ENCODE assay signal across 38 cellular contexts in genomic region chr22:25192406-25192805, GRCh38. TPM values are rescaled to one million over a fixed set of nuclear protein-coding genes. Genes with fewer than 3 reads are reported as not detected.
"Had no signal": no experiment of that assay in that cellular context is flagged by ENCODE, and none has a peak within 500 bp of the region (broad histone marks: within the 10 kb centered on the region; RNA-seq: fewer than 3 reads in every experiment).

No MANE protein-coding gene starts in this region.

- DNase-seq: activated CD4-positive, alpha-beta T cell treated with anti-CD3 and anti-CD28 coated beads for 1 hour; activated CD4-positive, alpha-beta T cell treated with anti-CD3 and anti-CD28 coated beads, Interleukin-2, amount 10 ng/mL, durations not matched to agents 24 days and 14 days; activated CD4-positive, alpha-beta T cell treated with anti-CD3 and anti-CD28 coated beads, Interleukin-2, amount 50 U/mL, for 4 hours; activated CD4-positive, CD25-positive, alpha-beta regulatory T cell; activated CD8-positive, alpha-beta T cell treated with anti-CD3 and anti-CD28 coated beads for 36 hours; activated effector memory CD4-positive, alpha-beta T cell treated with anti-CD3 and anti-CD28 coated beads, Interleukin-2, amount 50 U/mL, for 16 hours; activated naive CD4-positive, alpha-beta T cell; activated naive CD8-positive, alpha-beta T cell treated with anti-CD3 and anti-CD28 coated beads, Interleukin-2, amount 10 ng/mL, durations not matched to agents 7 days and 5 days; activated T-cell treated with anti-CD3 and anti-CD28 coated beads, Interleukin-2, amount 50 U/mL, for 1 hour; activated T-cell treated with anti-CD3 and anti-CD28 coated beads, Interleukin-2, amount 50 U/mL, for 72 hours; cerebellar nuclear complex; Karpas-422; KBM-7; NCI-H1105; NCI-H1417 treated with DMSO at 0.1 percent for 48 hours; NCI-H187 treated with DMSO at 0.1 percent for 48 hours; NCI-H2081; NCI-H2171 treated with DMSO at 0.1 percent for 48 hours; NCI-H2227 treated with DMSO at 0.1 percent for 48 hours; NCI-H446 treated with DMSO at 0.1 percent for 48 hours; NCI-H524; NCI-H69; NCI-H82; NK-92 treated with Interleukin-12 subunit alpha and Interleukin-12 subunit beta, amount 100 ng/mL, for 24 hours; PC-9; SHP77; SJCRH30; T1000; WERI-Rb-1 had no signal

- H3K9me3 ChIP-seq: ascending aorta, SJCRH30 had no signal

- H3K27ac Mint-ChIP-seq: activated CD4-positive, alpha-beta T cell treated with anti-CD3 and anti-CD28 coated beads, Interleukin-2, amount 10 ng/mL, durations not matched to agents 24 days and 14 days; activated CD8-positive, alpha-beta T cell treated with anti-CD3 and anti-CD28 coated beads for 36 hours; activated naive CD4-positive, alpha-beta T cell treated with anti-CD3 and anti-CD28 coated beads, Interleukin-2, amount 50 U/mL, for 24 hours; activated naive CD8-positive, alpha-beta T cell treated with anti-CD3 and anti-CD28 coated beads, Interleukin-2, amount 10 ng/mL, durations not matched to agents 7 days and 5 days; activated T-cell treated with anti-CD3 and anti-CD28 coated beads, Interleukin-2, amount 50 U/mL, for 72 hours; activated T-helper 17 cell treated with anti-CD3 and anti-CD28 coated beads, Interleukin-2, amount 50 U/mL, for 72 hours had no signal

- H3K4me2 ChIP-seq: PC-9 had no signal

- ATAC-seq: activated CD8-positive, alpha-beta T cell treated with anti-CD3 and anti-CD28 coated beads for 36 hours; activated T-cell treated with anti-CD3 and anti-CD28 coated beads, Interleukin-2, amount 50 U/mL, for 72 hours; activated T-helper 17 cell treated with anti-CD3 and anti-CD28 coated beads, Interleukin-2, amount 50 U/mL, for 72 hours had no signal

- H3K27ac ChIP-seq: ascending aorta, PC-9, SJCRH30, SK-N-MC, WERI-Rb-1 had no signal

- H3K4me3 ChIP-seq: ascending aorta, PC-9, SJCRH30, SK-N-MC had no signal

- H3K27me3 ChIP-seq: ascending aorta, SJCRH30 had no signal

- H3K4me3 Mint-ChIP-seq: activated CD4-positive, alpha-beta T cell treated with anti-CD3 and anti-CD28 coated beads, Interleukin-2, amount 10 ng/mL, durations not matched to agents 24 days and 14 days; activated CD8-positive, alpha-beta T cell treated with anti-CD3 and anti-CD28 coated beads for 36 hours; activated naive CD4-positive, alpha-beta T cell treated with anti-CD3 and anti-CD28 coated beads, Interleukin-2, amount 50 U/mL, for 24 hours; activated naive CD8-positive, alpha-beta T cell treated with anti-CD3 and anti-CD28 coated beads, Interleukin-2, amount 10 ng/mL, durations not matched to agents 7 days and 5 days; activated T-cell treated with anti-CD3 and anti-CD28 coated beads, Interleukin-2, amount 50 U/mL, for 72 hours; activated T-helper 17 cell treated with anti-CD3 and anti-CD28 coated beads, Interleukin-2, amount 50 U/mL, for 72 hours had no signal

- H3K4me1 ChIP-seq: ascending aorta, SJCRH30 had no signal

- H3K4me1 Mint-ChIP-seq: activated CD4-positive, alpha-beta T cell treated with anti-CD3 and anti-CD28 coated beads, Interleukin-2, amount 10 ng/mL, durations not matched to agents 24 days and 14 days; activated naive CD4-positive, alpha-beta T cell treated with anti-CD3 and anti-CD28 coated beads, Interleukin-2, amount 50 U/mL, for 24 hours; activated naive CD8-positive, alpha-beta T cell treated with anti-CD3 and anti-CD28 coated beads, Interleukin-2, amount 10 ng/mL, durations not matched to agents 7 days and 5 days; activated T-helper 17 cell treated with anti-CD3 and anti-CD28 coated beads, Interleukin-2, amount 50 U/mL, for 72 hours had no signal

- H3K9me3 Mint-ChIP-seq: activated CD4-positive, alpha-beta T cell treated with anti-CD3 and anti-CD28 coated beads, Interleukin-2, amount 10 ng/mL, durations not matched to agents 24 days and 14 days; activated CD8-positive, alpha-beta T cell treated with anti-CD3 and anti-CD28 coated beads for 36 hours; activated naive CD4-positive, alpha-beta T cell treated with anti-CD3 and anti-CD28 coated beads, Interleukin-2, amount 50 U/mL, for 24 hours; activated naive CD8-positive, alpha-beta T cell treated with anti-CD3 and anti-CD28 coated beads, Interleukin-2, amount 10 ng/mL, durations not matched to agents 7 days and 5 days; activated T-cell treated with anti-CD3 and anti-CD28 coated beads, Interleukin-2, amount 50 U/mL, for 72 hours; activated T-helper 17 cell treated with anti-CD3 and anti-CD28 coated beads, Interleukin-2, amount 50 U/mL, for 72 hours had no signal

- H2AFZ ChIP-seq: PC-9 had no signal

- H3K27me3 Mint-ChIP-seq: activated CD4-positive, alpha-beta T cell treated with anti-CD3 and anti-CD28 coated beads, Interleukin-2, amount 10 ng/mL, durations not matched to agents 24 days and 14 days; activated CD8-positive, alpha-beta T cell treated with anti-CD3 and anti-CD28 coated beads for 36 hours; activated naive CD4-positive, alpha-beta T cell treated with anti-CD3 and anti-CD28 coated beads, Interleukin-2, amount 50 U/mL, for 24 hours; activated naive CD8-positive, alpha-beta T cell treated with anti-CD3 and anti-CD28 coated beads, Interleukin-2, amount 10 ng/mL, durations not matched to agents 7 days and 5 days; activated T-helper 17 cell treated with anti-CD3 and anti-CD28 coated beads, Interleukin-2, amount 50 U/mL, for 72 hours had no signal

RNA-seq across cellular contexts. Expression of gene CRYBB3, which starts 7.3 kb away (rescaled TPM):
- total RNA-seq: activated CD8-positive, alpha-beta T cell treated with anti-CD3 and anti-CD28 coated beads for 36 hours; activated T-helper 17 cell treated with anti-CD3 and anti-CD28 coated beads, Interleukin-2, amount 50 U/mL, for 72 hours; ascending aorta; cardiac septum; OCI-LY7; SJCRH30; T-helper 1 cell treated with Interleukin-12 subunit alpha and Interleukin-12 subunit beta and Interleukin-4 antibody, amounts not matched to agents 30 ng/mL and 1 ng/mL, for 36 hours had no signal

RNA-seq across cellular contexts. Expression of gene CRYBB2, which starts 27.0 kb away (rescaled TPM):
- total RNA-seq: activated CD4-positive, alpha-beta T cell treated with anti-CD3 and anti-CD28 coated beads, Interleukin-2, amount 10 ng/mL, durations not matched to agents 24 days and 14 days; activated CD8-positive, alpha-beta memory T cell treated with anti-CD3 and anti-CD28 coated beads for 36 hours; activated CD8-positive, alpha-beta T cell treated with anti-CD3 and anti-CD28 coated beads for 36 hours; activated naive CD8-positive, alpha-beta T cell treated with anti-CD3 and anti-CD28 coated beads, Interleukin-2, amount 10 ng/mL, durations not matched to agents 7 days and 5 days; ascending aorta; cardiac septum; OCI-LY7; T-helper 1 cell treated with Interleukin-12 subunit alpha and Interleukin-12 subunit beta and Interleukin-4 antibody, amounts not matched to agents 30 ng/mL and 1 ng/mL, for 36 hours; T-helper 2 cell treated with Interferon-gamma antibody and Interleukin-4, amounts not matched to agents 100 ng/mL and 5 ng/mL, for 36 hours had no signal
